ENCODE assay signal across 24 cellular contexts in the genomic region with DNA sequence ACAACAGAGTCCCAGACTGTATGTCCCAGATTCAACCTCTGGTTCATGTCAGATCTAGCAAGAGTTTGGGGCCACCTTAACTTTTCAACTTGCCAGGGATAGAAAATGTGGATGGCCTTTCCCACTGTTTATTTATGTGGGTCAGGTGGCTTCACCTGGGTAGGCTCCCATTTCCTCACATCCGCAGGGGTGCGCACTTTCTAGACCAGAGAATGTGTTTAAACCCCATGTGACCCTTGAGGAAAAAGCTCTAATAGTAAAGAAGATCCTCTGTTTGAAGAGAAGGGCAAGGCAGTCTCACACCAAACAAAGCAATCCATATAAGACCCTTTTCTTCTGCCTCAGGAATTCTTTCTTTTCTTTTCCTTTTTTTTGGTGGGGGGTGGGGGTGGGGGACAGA.
"Had no signal": no experiment of that assay in that cellular context is flagged by ENCODE, and none has a peak within 500 bp of the region (broad histone marks: within the 10 kb centered on the region; RNA-seq: fewer than 3 reads in every experiment).

No MANE protein-coding gene starts in this region.

- H3K9me3 Mint-ChIP-seq: activated T-cell treated with anti-CD3 and anti-CD28 coated beads, Interleukin-2, amount 50 U/mL, for 4 hours; activated T-helper 2 cell treated with anti-CD3 and anti-CD28 coated beads, Interferon-gamma antibody, Interleukin-2, Interleukin-4, amounts not matched to agents 10 μg/mL and 5 μg/mL and 100 μg/mL, durations not matched to agents 14 hours and 24 hours and 36 hours; dendritic cell treated with granulocyte-macrophage colony-stimulating factor and Interleukin-4, amounts not matched to agents 40 ng/mL and 50 ng/mL, for 4 days; memory B cell; naive B cell had no signal

- H3K27me3 ChIP-seq: brain microvascular endothelial cell, sigmoid colon, testis, vagina had no signal

- H3K27ac Mint-ChIP-seq: activated T-helper 2 cell treated with anti-CD3 and anti-CD28 coated beads, Interferon-gamma antibody, Interleukin-2, Interleukin-4, amounts not matched to agents 10 μg/mL and 5 μg/mL and 100 μg/mL, durations not matched to agents 14 hours and 24 hours and 36 hours; dendritic cell treated with granulocyte-macrophage colony-stimulating factor and Interleukin-4, amounts not matched to agents 40 ng/mL and 50 ng/mL, for 4 days; memory B cell; naive B cell had no signal

- H3K4me3 Mint-ChIP-seq: activated T-cell treated with anti-CD3 and anti-CD28 coated beads, Interleukin-2, amount 50 U/mL, for 4 hours; dendritic cell treated with granulocyte-macrophage colony-stimulating factor and Interleukin-4, amounts not matched to agents 40 ng/mL and 50 ng/mL, for 4 days; memory B cell; naive B cell; neural crest cell had no signal

- H3K4me3 ChIP-seq: sigmoid colon, testis, vagina had no signal

- DNase-seq: activated CD4-positive, alpha-beta T cell treated with anti-CD3 and anti-CD28 coated beads, Interleukin-2, amount 50 U/mL, for 4 hours; activated CD8-positive, alpha-beta memory T cell treated with anti-CD3 and anti-CD28 coated beads, Interleukin-2, amount 50 U/mL, for 48 hours; activated naive CD4-positive, alpha-beta T cell; activated T-cell treated with anti-CD3 and anti-CD28 coated beads, Interleukin-2, amount 50 U/mL, for 4 hours; aorta; brain microvascular endothelial cell; caudate nucleus; effector CD4-positive, alpha-beta T cell; foreskin melanocyte; glutamatergic neuron; hypothalamus; naive B cell; sigmoid colon; stimulated activated CD4-positive, alpha-beta T cell treated with anti-CD3 and anti-CD28 coated beads, Interleukin-2, amount 100 ng/mL, for 48 hours; stimulated activated CD8-positive, alpha-beta memory T cell treated with anti-CD3 and anti-CD28 coated beads, Interleukin-4, amount 100 ng/mL, for 48 hours; stimulated activated naive CD4-positive, alpha-beta T cell; T-helper 1 cell; testis; trophoblast cell had no signal

- H3K4me1 Mint-ChIP-seq: memory B cell, naive B cell had no signal

- ATAC-seq: activated T-cell treated with anti-CD3 and anti-CD28 coated beads, Interleukin-2, amount 50 U/mL, for 4 hours had no signal

- H3K4me1 ChIP-seq: testis had no signal

- H3K36me3 Mint-ChIP-seq: memory B cell, naive B cell had no signal

- H3K27ac ChIP-seq: brain microvascular endothelial cell, sigmoid colon, testis, vagina had no signal

- H3K27me3 Mint-ChIP-seq: dendritic cell treated with granulocyte-macrophage colony-stimulating factor and Interleukin-4, amounts not matched to agents 40 ng/mL and 50 ng/mL, for 4 days had no signal

- H3K9me3 ChIP-seq: sigmoid colon, testis, vagina had no signal

- H3K36me3 ChIP-seq: brain microvascular endothelial cell, sigmoid colon, vagina had no signal
